Comparison of ENCODE assay signal across 24 cellular contexts in the genomic region with DNA sequence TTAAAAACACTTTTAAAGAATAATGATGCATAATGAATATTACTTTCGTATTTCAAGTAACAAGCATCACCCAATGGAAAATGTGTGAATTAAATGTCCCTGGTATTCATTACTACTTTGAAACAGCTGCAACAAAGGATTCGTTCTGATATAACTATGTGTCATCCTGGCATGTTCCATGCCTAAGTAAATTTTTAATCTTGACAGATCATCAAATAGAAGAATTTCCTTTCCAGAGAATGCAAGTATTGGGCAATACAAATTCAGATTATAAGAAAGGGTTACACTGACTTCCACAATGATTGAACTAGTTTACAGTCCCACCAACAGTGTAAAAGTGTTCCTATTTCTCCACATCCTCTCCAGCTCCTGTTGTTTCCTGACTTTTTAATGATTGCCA.
DNase-seq lines count a peak whose midpoint lies in the region; ATAC-seq and TF ChIP-seq lines count a peak whose summit lies in the region.
"Had no signal": no experiment of that assay in that cellular context is flagged by ENCODE, and none has a peak within 500 bp of the region (broad histone marks: within the 10 kb centered on the region; RNA-seq: fewer than 3 reads in every experiment).

No MANE protein-coding gene starts in this region.

- ATAC-seq in HG02884 (IDR thresholded peaks at IDR 0.05; ENCODE audit: unreplicated experiment) = no peak
- ATAC-seq: activated T-cell treated with anti-CD3 and anti-CD28 coated beads, Interleukin-2, amount 50 U/mL, for 4 hours; left lung; naive thymus-derived CD8-positive, alpha-beta T cell had no signal

- DNase-seq in AG10803 (ENCODE audit: low read depth) (peak; percentile 61), LHCN-M2 (ENCODE audit: low read depth) (peak; percentile 32), cardiac fibroblast (ENCODE audit: low read depth in 2 of 2) (peak; percentile 58 to 60), iris pigment epithelial cell (ENCODE audit: low read depth) (peak; percentile 70), NCI-H2171 treated with DMSO at 0.1 percent for 48 hours (lab: John Stamatoyannopoulos, UW) (no peak)
- no peak for DNase-seq in activated CD4-positive, alpha-beta T cell treated with anti-CD3 and anti-CD28 coated beads for 4 hours
- no peak for DNase-seq in activated T-cell treated with anti-CD3 and anti-CD28 coated beads, Interleukin-2, amount 50 U/mL, for 1 hour
- DNase-seq: activated CD4-positive, alpha-beta T cell treated with anti-CD3 and anti-CD28 coated beads for 1 hour; activated naive CD4-positive, alpha-beta T cell; activated T-cell treated with anti-CD3 and anti-CD28 coated beads, Interleukin-2, amount 50 U/mL, for 4 hours; adrenal gland; endodermal cell; left lung; midbrain; naive thymus-derived CD8-positive, alpha-beta T cell; NCI-H1436 treated with DMSO at 0.1 percent for 48 hours; NCI-H510A treated with DMSO at 0.1 percent for 48 hours; Peyer's patch; spleen; stimulated activated CD4-positive, alpha-beta T cell treated with anti-CD3 and anti-CD28 coated beads, Interleukin-4, amount 100 ng/mL, for 4 hours; stimulated activated naive CD4-positive, alpha-beta T cell had no signal

- no peak overlapping the region for H3K4me3 ChIP-seq in AG10803 (ENCODE audit: low read length)
- H3K4me3 ChIP-seq in cardiac fibroblast (replicated peaks in 1 of 2; ENCODE audit: low read depth in 2 of 2, low read length in 2 of 2) = no peak overlapping the region
- H3K4me3 ChIP-seq: adrenal gland, cardiac muscle cell, hepatocyte, left lung, Peyer's patch, spleen had no signal

- TF ChIP-seq CTCF in AG10803 (conservative IDR thresholded peaks at IDR 0.05; ENCODE audit: low read length) (no peak), cardiac fibroblast (IDR thresholded peaks at IDR 0.05; ENCODE audit: low read depth, low read length) (no peak)

Comparison
In these comparisons a context has a peak if more than half of its experiments do, and no peak if none do; other contexts are left out.
1. DNase-seq: peak in AG10803 (single experiment), LHCN-M2 (single experiment), cardiac fibroblast (2 of 2) and iris pigment epithelial cell (single experiment); none in NCI-H2171 treated with DMSO at 0.1 percent for 48 hours (single experiment), activated CD4-positive, alpha-beta T cell treated with anti-CD3 and anti-CD28 coated beads for 4 hours (0 of 2) and activated T-cell treated with anti-CD3 and anti-CD28 coated beads, Interleukin-2, amount 50 U/mL, for 1 hour (single experiment).